In the genomic region with DNA sequence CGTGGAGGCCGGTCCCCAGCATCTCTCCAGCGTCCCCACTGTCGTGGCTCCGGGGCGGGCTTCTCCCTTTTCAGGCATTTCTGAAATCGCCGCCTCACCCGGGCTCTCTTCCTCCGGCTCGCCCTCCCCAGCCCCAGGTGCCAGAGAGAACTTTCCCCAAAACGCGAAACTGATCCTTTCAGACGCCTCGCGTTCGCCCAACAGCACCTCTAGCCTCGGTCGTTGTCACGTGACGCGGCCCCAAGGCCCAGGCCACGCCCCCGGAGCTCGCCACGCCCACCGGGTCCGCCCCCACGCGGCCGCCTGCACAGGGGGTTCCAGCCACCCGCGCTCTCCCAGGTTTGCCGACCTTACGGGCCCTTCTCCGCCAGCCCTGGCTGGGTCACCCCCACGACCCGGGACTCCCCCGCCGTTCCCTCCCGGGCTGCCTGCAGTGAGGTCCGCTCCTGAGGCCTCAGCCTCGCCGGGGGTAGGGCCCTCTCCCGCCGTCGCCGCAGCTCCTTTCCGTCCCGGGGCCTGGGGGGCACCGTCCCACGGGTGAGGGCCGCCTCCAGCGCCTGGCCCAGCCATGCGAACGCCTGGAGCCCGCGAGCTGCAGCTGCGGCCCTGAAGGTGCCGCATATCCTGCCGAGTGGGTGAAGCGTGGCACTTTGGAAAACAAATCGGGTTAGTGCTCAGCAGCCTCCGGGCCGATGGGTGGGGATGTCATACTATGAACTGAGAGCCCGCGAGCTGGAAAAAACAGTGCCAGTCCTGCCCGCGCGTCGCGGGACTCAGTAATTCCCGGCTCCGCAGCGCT, we compare ENCODE assay signal across 8 cellular contexts. TPM values are rescaled to one million over a fixed set of nuclear protein-coding genes. Genes with fewer than 3 reads are reported as not detected.
DNase-seq lines count a peak whose midpoint lies in the region; ATAC-seq, FAIRE-seq and TF ChIP-seq lines count a peak whose summit lies in the region.

No MANE protein-coding gene starts in this region.

- TF ChIP-seq CTCF in DOHH2 (IDR thresholded peaks at IDR 0.05; ENCODE audit: low read depth, low read length, poor library complexity, severe bottlenecking) (no peak), RWPE1 (conservative IDR thresholded peaks at IDR 0.05; ENCODE audit: low read depth) (no peak), neutrophil (IDR thresholded peaks at IDR 0.05) (no peak)

- H3K4me3 ChIP-seq in DOHH2 (ENCODE audit: low read length), result peak overlapping the region; percentile 78
- H3K4me3 ChIP-seq in neutrophil (ENCODE audit: low read depth in 1 of 2, low read length in 1 of 2), result peak overlapping the region; percentile 74 to 91

- peak; percentile 90 for ATAC-seq in GM21576 (IDR thresholded peaks at IDR 0.05; ENCODE audit: unreplicated experiment)

- H3K4me1 ChIP-seq in DOHH2 (ENCODE audit: control insufficient read depth, low read length), result peaks cover 29% of the 10 kb centered on the region
- H3K4me1 ChIP-seq in neutrophil (ENCODE audit: control insufficient read depth in 1 of 2, insufficient read depth in 1 of 2, low read depth in 1 of 2, low read length in 1 of 2), result peaks cover 14 to 16% of the 10 kb centered on the region in 2 experiments

- no peaks in the 10 kb centered on the region for H3K27me3 Mint-ChIP-seq in IgD-negative memory B cell

- H3K4me1 Mint-ChIP-seq in IgD-negative memory B cell, result peaks cover 5 to 16% (median 12%) of the 10 kb centered on the region in 3 donors

- no peaks in the 10 kb centered on the region for H3K9me2 ChIP-seq in DOHH2 (replicated peaks; ENCODE audit: control insufficient read depth, low read length)

- H3K27ac Mint-ChIP-seq in IgD-negative memory B cell, result peak overlapping the region; percentile 84 to 96 (median 92)

- no peaks in the 10 kb centered on the region for H4K20me1 ChIP-seq in DOHH2 (ENCODE audit: control insufficient read depth, insufficient read depth, low read depth, low read length)

- H3K36me3 Mint-ChIP-seq in IgD-negative memory B cell, result no peaks in the 10 kb centered on the region

- H3K9me3 ChIP-seq in DOHH2 (ENCODE audit: control insufficient read depth, insufficient read depth, low read length) (no peaks in the 10 kb centered on the region), neutrophil (no peaks in the 10 kb centered on the region)

- peak overlapping the region; percentile 87 to 96 (median 94) for H3K4me3 Mint-ChIP-seq in IgD-negative memory B cell

- peak; percentile 98 for DNase-seq in RWPE1 (ENCODE audit: low spot score)
- peak; percentile 87 for DNase-seq in activated gamma-delta T cell (lab: John Stamatoyannopoulos, UW)
- DNase-seq in frontal cortex (ENCODE audit: low spot score in 2 of 2), result peak; percentile 92 to 97

- CTCF ChIA-PET in RWPE1 (lab: Yijun Ruan, JAX), result interaction anchor here (0.6 to 2.0 kb wide), 6 partner anchors 14 to 336 kb away, joined by 3 to 11 read pairs (median 4); no protein-coding TSS in a partner anchor

- peaks cover 10% of the 10 kb centered on the region for H3K27me3 ChIP-seq in DOHH2 (ENCODE audit: control insufficient read depth, low read length)
- H3K27me3 ChIP-seq in neutrophil, result peaks cover 33% of the 10 kb centered on the region

- H3F3A ChIP-seq in DOHH2 (ENCODE audit: control insufficient read depth, insufficient read depth), result peaks cover 5% of the 10 kb centered on the region

- H3K27ac ChIP-seq in DOHH2 (ENCODE audit: low read depth, low read length), result no peak overlapping the region
- peak overlapping the region; percentile 84 for H3K27ac ChIP-seq in RWPE1
- peak overlapping the region; percentile 51 for H3K27ac ChIP-seq in neutrophil
- H3K27ac ChIP-seq in temporal lobe (ENCODE audit: low read depth, low read length), result peak overlapping the region; percentile 45

- no peaks in the 10 kb centered on the region for H3K79me2 ChIP-seq in DOHH2 (ENCODE audit: control insufficient read depth, low read length)

- POLR2A ChIA-PET in RWPE1 (lab: Yijun Ruan, JAX; ENCODE audit: low non-redundant PET), result interaction anchor here (0.5 to 1.5 kb wide), 8 partner anchors 9 to 44 kb away, joined by 3 to 5 read pairs (median 4); partner anchors contain the start of gene H3-3A

- no peak for FAIRE-seq in frontal cortex (lab: Jason Lieb, UNC)

- no peaks in the 10 kb centered on the region for H3K36me3 ChIP-seq in DOHH2 (ENCODE audit: control insufficient read depth, low read length)
- H3K36me3 ChIP-seq in neutrophil, result no peaks in the 10 kb centered on the region

- peak overlapping the region; percentile 96 for H3K4me2 ChIP-seq in DOHH2 (ENCODE audit: low read length)

- no peaks in the 10 kb centered on the region for H3K9me3 Mint-ChIP-seq in IgD-negative memory B cell

RNA-seq across cellular contexts. Expression of gene H3-3A, which starts 21.0 kb away (rescaled TPM):
- 1,011 TPM for polyA plus RNA-seq in IgD-negative memory B cell
- total RNA-seq in frontal cortex (377 TPM), temporal lobe (292 TPM)
